25 cellular contexts compared by ENCODE assay signal in genomic region chr2:15504882-15505663, GRCh38.
"Had no signal": no experiment of that assay in that cellular context is flagged by ENCODE, and none has a peak within 500 bp of the region (broad histone marks: within the 10 kb centered on the region; RNA-seq: fewer than 3 reads in every experiment).

No MANE protein-coding gene starts in this region.

- H3K4me3 Mint-ChIP-seq: activated CD4-positive, alpha-beta memory T cell treated with anti-CD3 and anti-CD28 coated beads for 36 hours; activated CD4-positive, alpha-beta T cell treated with anti-CD3 and anti-CD28 coated beads, Interleukin-2, amount 10 ng/mL, durations not matched to agents 7 days and 5 days; activated naive CD4-positive, alpha-beta T cell treated with anti-CD3 and anti-CD28 coated beads, Interleukin-2, amount 10 ng/mL, durations not matched to agents 7 days and 5 days; activated T-cell treated with anti-CD3 and anti-CD28 coated beads, Interleukin-2, amount 50 U/mL, for 4 hours; brain; central memory CD8-positive, alpha-beta T cell had no signal

- H3K27me3 ChIP-seq: Peyer's patch, SJSA1 had no signal

- DNase-seq: activated CD4-positive, alpha-beta memory T cell treated with anti-CD3 and anti-CD28 coated beads for 36 hours; activated CD4-positive, alpha-beta T cell treated with anti-CD3 and anti-CD28 coated beads, Interleukin-2, amount 10 ng/mL, durations not matched to agents 7 days and 5 days; activated CD4-positive, CD25-positive, alpha-beta regulatory T cell; activated CD8-positive, alpha-beta memory T cell treated with anti-CD3 and anti-CD28 coated beads for 24 hours; activated gamma-delta T cell; activated naive CD4-positive, alpha-beta T cell treated with anti-CD3 and anti-CD28 coated beads, Interleukin-2, amount 10 ng/mL, durations not matched to agents 7 days and 5 days; activated T-cell treated with anti-CD3 and anti-CD28 coated beads, Interleukin-2, amount 50 U/mL, for 4 hours; amygdala; Kasumi-1; KBM-7; NCI-H1105 treated with DMSO at 0.1 percent for 48 hours; NCI-H1436 treated with DMSO at 0.1 percent for 48 hours; NCI-H187; NCI-H2081; NCI-H446; NCI-H524; Peyer's patch; SHP77; T-helper 17 cell; T-helper 9 cell had no signal

- H3K9me3 Mint-ChIP-seq: activated CD4-positive, alpha-beta memory T cell treated with anti-CD3 and anti-CD28 coated beads for 36 hours; activated CD4-positive, alpha-beta T cell treated with anti-CD3 and anti-CD28 coated beads, Interleukin-2, amount 10 ng/mL, durations not matched to agents 7 days and 5 days; activated naive CD4-positive, alpha-beta T cell treated with anti-CD3 and anti-CD28 coated beads, Interleukin-2, amount 10 ng/mL, durations not matched to agents 7 days and 5 days; activated T-cell treated with anti-CD3 and anti-CD28 coated beads, Interleukin-2, amount 50 U/mL, for 4 hours; brain; central memory CD8-positive, alpha-beta T cell had no signal

- H3K27ac Mint-ChIP-seq: activated CD4-positive, alpha-beta memory T cell treated with anti-CD3 and anti-CD28 coated beads for 36 hours; activated CD4-positive, alpha-beta T cell treated with anti-CD3 and anti-CD28 coated beads, Interleukin-2, amount 10 ng/mL, durations not matched to agents 7 days and 5 days; activated naive CD4-positive, alpha-beta T cell treated with anti-CD3 and anti-CD28 coated beads, Interleukin-2, amount 10 ng/mL, durations not matched to agents 7 days and 5 days; brain; T-helper 17 cell had no signal

- H3K27me3 Mint-ChIP-seq: activated CD4-positive, alpha-beta memory T cell treated with anti-CD3 and anti-CD28 coated beads for 36 hours; activated CD4-positive, alpha-beta T cell treated with anti-CD3 and anti-CD28 coated beads, Interleukin-2, amount 10 ng/mL, durations not matched to agents 7 days and 5 days; activated naive CD4-positive, alpha-beta T cell treated with anti-CD3 and anti-CD28 coated beads, Interleukin-2, amount 10 ng/mL, durations not matched to agents 7 days and 5 days; brain; central memory CD8-positive, alpha-beta T cell; T-helper 17 cell had no signal

- H3K9me3 ChIP-seq: Peyer's patch, SJSA1 had no signal

- H3K4me1 ChIP-seq: Peyer's patch, SJSA1 had no signal

- FAIRE-seq: astrocyte had no signal

- H3K27ac ChIP-seq: Peyer's patch, SJSA1, VCaP had no signal

- H3K4me1 Mint-ChIP-seq: brain had no signal

- H3K4me3 ChIP-seq: Peyer's patch, SJSA1 had no signal
